25 cellular contexts compared by ENCODE assay signal in the genomic region with DNA sequence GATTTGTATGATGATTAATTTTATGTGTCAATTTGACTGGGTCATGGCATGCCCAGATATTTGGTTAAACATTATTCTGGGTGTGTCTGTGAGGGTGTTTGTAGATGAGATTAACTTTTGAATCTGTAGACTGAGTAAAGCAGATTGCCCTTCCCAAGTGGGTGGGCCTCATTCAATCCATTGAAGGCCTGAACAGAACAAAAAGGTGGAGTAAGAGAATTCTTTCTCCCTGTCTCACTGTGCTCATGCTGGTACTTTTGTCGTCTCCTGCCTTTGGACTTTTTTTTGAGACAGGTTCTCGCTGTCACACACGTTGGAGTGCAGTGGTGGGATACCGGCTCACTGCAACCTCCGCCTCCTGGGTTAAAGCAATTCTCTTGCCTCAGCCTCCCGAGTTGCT.
DNase-seq lines count a peak whose midpoint lies in the region; ATAC-seq, FAIRE-seq and TF ChIP-seq lines count a peak whose summit lies in the region.
"Had no signal": no experiment of that assay in that cellular context is flagged by ENCODE, and none has a peak within 500 bp of the region (broad histone marks: within the 10 kb centered on the region; RNA-seq: fewer than 3 reads in every experiment).

No MANE protein-coding gene starts in this region.

- intact Hi-C loops in HCT116 (cut with micrococcal nuclease), result no loop called here
- intact Hi-C loops in esophagus squamous epithelium (cut with DNase I), result no loop called here
- intact Hi-C loops in dorsolateral prefrontal cortex (cut with DNase I), result no loop called here

- H2AFZ ChIP-seq in HCT116 (ENCODE audit: low read depth, low read length, poor library complexity, severe bottlenecking), result no peak overlapping the region
- H2AFZ ChIP-seq: GM23248 had no signal

- H3K9me3 ChIP-seq in HCT116 (ENCODE audit: control insufficient read depth in 1 of 2, insufficient read depth in 1 of 2, low read depth in 1 of 2, low read length in 2 of 2), result peaks cover 0 to 9% of the 10 kb centered on the region in 2 experiments; a peak in 1 of 4 replicates
- H3K9me3 ChIP-seq in RWPE2 (ENCODE audit: severe bottlenecking), result no peaks in the 10 kb centered on the region
- no peaks in the 10 kb centered on the region for H3K9me3 ChIP-seq in esophagus squamous epithelium
- no peaks in the 10 kb centered on the region for H3K9me3 ChIP-seq in small intestine (ENCODE audit: control insufficient read depth, low read depth)

- peak overlapping the region; percentile 8; the same call in 1 of the 2 replicates for H3K4me2 ChIP-seq in HCT116 (ENCODE audit: low read length)
- H3K4me2 ChIP-seq: KMS-11 had no signal

- ATAC-seq in HCT116 (no peak), RWPE2 (ENCODE audit: low read depth) (0 out of 3 replicates have a peak, but pooled peaks have one; percentile 5), GM21619 (IDR thresholded peaks at IDR 0.05; ENCODE audit: unreplicated experiment) (no peak)

- H3K27me3 ChIP-seq in HCT116 (ENCODE audit: insufficient read depth, low read length) (no peaks in the 10 kb centered on the region), RWPE2 (ENCODE audit: insufficient read depth, poor library complexity, severe bottlenecking) (no peaks in the 10 kb centered on the region), esophagus squamous epithelium (peaks cover 0 to 9% (median 0%) of the 10 kb centered on the region in 4 donors), small intestine (ENCODE audit: control insufficient read depth in 2 of 2, insufficient read depth in 2 of 2, low read length in 2 of 2) (no peaks in the 10 kb centered on the region), dorsolateral prefrontal cortex (no peaks in the 10 kb centered on the region)

- CTCF ChIA-PET in HCT116 (lab: Charles Lee), result no interaction called here

- WGBS in esophagus squamous epithelium, 2 donors, result 46 to 52% methylated on average over 6 of the region's 6 CpGs
- WGBS in small intestine, 3 donors, result 60 to 80% (median 65%) methylated on average over 6 of the region's 6 CpGs

- POLR2A ChIA-PET in HCT116 (lab: Charles Lee), result no interaction called here

- no TSS peak for BruUV-seq in HCT116 (replicated peaks; lab: Mats Ljungman, UMichigan)

- H3K4me3 ChIP-seq in HCT116 (replicated peaks in 1 of 2; ENCODE audit: low read depth in 1 of 2, low read length in 2 of 2), result no peak overlapping the region
- no peak overlapping the region for H3K4me3 ChIP-seq in RWPE2 (ENCODE audit: severe bottlenecking)
- H3K4me3 ChIP-seq in esophagus squamous epithelium, result no peak overlapping the region
- H3K4me3 ChIP-seq in small intestine (ENCODE audit: low read depth in 1 of 2, low read length in 2 of 2), result no peak overlapping the region
- no peak overlapping the region for H3K4me3 ChIP-seq in dorsolateral prefrontal cortex
- H3K4me3 ChIP-seq: GM23248 had no signal

- no peak overlapping the region for H3K9ac ChIP-seq in HCT116 (ENCODE audit: low read length)
- H3K9ac ChIP-seq: GM23248, KMS-11 had no signal

- FAIRE-seq in small intestine (lab: Jason Lieb, UNC), result no peak
- FAIRE-seq: A204.1, HTR-8/SVneo, RCC 7860 had no signal

- H3K9me2 ChIP-seq in HCT116 (ENCODE audit: insufficient read depth), result no peaks in the 10 kb centered on the region

- H3K36me3 ChIP-seq in HCT116 (ENCODE audit: control insufficient read depth in 1 of 2, insufficient read depth in 2 of 2, low read length in 2 of 2), result no peaks in the 10 kb centered on the region
- no peaks in the 10 kb centered on the region for H3K36me3 ChIP-seq in RWPE2 (ENCODE audit: low read depth)
- H3K36me3 ChIP-seq in esophagus squamous epithelium, result no peaks in the 10 kb centered on the region
- H3K36me3 ChIP-seq in small intestine (ENCODE audit: control insufficient read depth in 2 of 2, insufficient read depth in 2 of 2, low read length in 2 of 2), result no peaks in the 10 kb centered on the region

- H3K79me2 ChIP-seq in HCT116 (ENCODE audit: insufficient read depth, low read length), result no peaks in the 10 kb centered on the region

- no peak for TF ChIP-seq RAD21 in HCT116 (IDR thresholded peaks at IDR 0.05; ENCODE audit: low read depth)

- RAD21 ChIA-PET in HCT116 (lab: Charles Lee; ENCODE audit: low non-redundant PET in 1 of 2, low total read pairs in 2 of 2, uncharacterized antibody in 2 of 2, unreplicated experiment in 2 of 2), result no interaction called here

- TF ChIP-seq CTCF in HCT116 (IDR thresholded peaks at IDR 0.05 in 2 of 3, conservative IDR thresholded peaks at IDR 0.05 in 1 of 3; ENCODE audit: borderline replicate concordance in 1 of 3, insufficient read depth in 1 of 3, low read depth in 2 of 3, low read length in 2 of 3) (no peak), RWPE2 (IDR thresholded peaks at IDR 0.05; ENCODE audit: poor library complexity, severe bottlenecking) (no peak), esophagus squamous epithelium (IDR thresholded peaks at IDR 0.05) (no peak), GM20000 (IDR thresholded peaks at IDR 0.05; ENCODE audit: extremely low read depth, missing control alignments) (no peak), dorsolateral prefrontal cortex (IDR thresholded peaks at IDR 0.05 in 54 of 56, conservative IDR thresholded peaks at IDR 0.05 in 2 of 56; ENCODE audit: low read depth in 1 of 56, partially characterized antibody in 56 of 56) (no peak)

- peaks cover 58 to 89% of the 10 kb centered on the region in 2 experiments for H3K4me1 ChIP-seq in HCT116 (ENCODE audit: control insufficient read depth in 1 of 2, insufficient read depth in 2 of 2, low read length in 2 of 2)
- peaks cover 60% of the 10 kb centered on the region for H3K4me1 ChIP-seq in RWPE2 (ENCODE audit: insufficient read depth, poor library complexity, severe bottlenecking)
- peaks cover 12 to 59% (median 15%) of the 10 kb centered on the region in 3 donors for H3K4me1 ChIP-seq in esophagus squamous epithelium
- H3K4me1 ChIP-seq in small intestine (ENCODE audit: control insufficient read depth in 2 of 2, insufficient read depth in 1 of 2, low read depth in 1 of 2, low read length in 1 of 2), result no peaks in the 10 kb centered on the region

- DNase-seq in HCT116 (ENCODE audit: low read depth, low spot score) (no peak), RWPE2 (ENCODE audit: low spot score) (no peak), esophagus squamous epithelium (lab: John Stamatoyannopoulos, UW) (no peak), small intestine (peak; percentile 74), GM20000 (ENCODE audit: low spot score) (no peak), dorsolateral prefrontal cortex (no peak), NOMO-1 treated with DMSO at 0.1 percent for 48 hours (lab: John Stamatoyannopoulos, UW; ENCODE audit: unreplicated experiment) (no peak)
- DNase-seq: DMS79; GM23248; H9; IMR-90; NCI-H1105; NCI-H146; NCI-H2029; NCI-H2171; NCI-H345; NCI-H524; NCI-H774; NK-92 treated with Interleukin-12 subunit alpha and Interleukin-12 subunit beta, amount 100 ng/mL, for 24 hours; Right ventricle myocardium superior had no signal

- TF ChIP-seq POLR2A in HCT116 (IDR thresholded peaks at IDR 0.05; ENCODE audit: borderline replicate concordance, extremely low read depth, insufficient read depth, insufficient read length) (no peak), esophagus squamous epithelium (IDR thresholded peaks at IDR 0.05) (no peak)

- H4K20me1 ChIP-seq in HCT116 (ENCODE audit: insufficient read depth), result no peaks in the 10 kb centered on the region

- H3K27ac ChIP-seq in HCT116 (ENCODE audit: low read depth, low read length) (no peak overlapping the region), RWPE2 (ENCODE audit: poor library complexity, severe bottlenecking) (peak overlapping the region; percentile 86), esophagus squamous epithelium (peak overlapping the region; percentile 65 to 93 (median 84)), small intestine (ENCODE audit: low read depth in 1 of 2, low read length in 1 of 2) (peak overlapping the region; percentile 27 to 84), dorsolateral prefrontal cortex (no peak overlapping the region)
- H3K27ac ChIP-seq: GM23248, KMS-11 had no signal

TF ChIP-seq in HCT116, 20 proteins besides CTCF, POLR2A, EP300 and RAD21 (continues in another document):
- no peak for TF ChIP-seq POLR2AphosphoS5 (IDR thresholded peaks at IDR 0.05; ENCODE audit: low read depth, low read length)
- TF ChIP-seq, protein P1, sequence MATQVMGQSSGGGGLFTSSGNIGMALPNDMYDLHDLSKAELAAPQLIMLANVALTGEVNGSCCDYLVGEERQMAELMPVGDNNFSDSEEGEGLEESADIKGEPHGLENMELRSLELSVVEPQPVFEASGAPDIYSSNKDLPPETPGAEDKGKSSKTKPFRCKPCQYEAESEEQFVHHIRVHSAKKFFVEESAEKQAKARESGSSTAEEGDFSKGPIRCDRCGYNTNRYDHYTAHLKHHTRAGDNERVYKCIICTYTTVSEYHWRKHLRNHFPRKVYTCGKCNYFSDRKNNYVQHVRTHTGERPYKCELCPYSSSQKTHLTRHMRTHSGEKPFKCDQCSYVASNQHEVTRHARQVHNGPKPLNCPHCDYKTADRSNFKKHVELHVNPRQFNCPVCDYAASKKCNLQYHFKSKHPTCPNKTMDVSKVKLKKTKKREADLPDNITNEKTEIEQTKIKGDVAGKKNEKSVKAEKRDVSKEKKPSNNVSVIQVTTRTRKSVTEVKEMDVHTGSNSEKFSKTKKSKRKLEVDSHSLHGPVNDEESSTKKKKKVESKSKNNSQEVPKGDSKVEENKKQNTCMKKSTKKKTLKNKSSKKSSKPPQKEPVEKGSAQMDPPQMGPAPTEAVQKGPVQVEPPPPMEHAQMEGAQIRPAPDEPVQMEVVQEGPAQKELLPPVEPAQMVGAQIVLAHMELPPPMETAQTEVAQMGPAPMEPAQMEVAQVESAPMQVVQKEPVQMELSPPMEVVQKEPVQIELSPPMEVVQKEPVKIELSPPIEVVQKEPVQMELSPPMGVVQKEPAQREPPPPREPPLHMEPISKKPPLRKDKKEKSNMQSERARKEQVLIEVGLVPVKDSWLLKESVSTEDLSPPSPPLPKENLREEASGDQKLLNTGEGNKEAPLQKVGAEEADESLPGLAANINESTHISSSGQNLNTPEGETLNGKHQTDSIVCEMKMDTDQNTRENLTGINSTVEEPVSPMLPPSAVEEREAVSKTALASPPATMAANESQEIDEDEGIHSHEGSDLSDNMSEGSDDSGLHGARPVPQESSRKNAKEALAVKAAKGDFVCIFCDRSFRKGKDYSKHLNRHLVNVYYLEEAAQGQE (IDR thresholded peaks at IDR 0.05; ENCODE audit: low read depth), result no peak
- no peak for TF ChIP-seq ELF1 (IDR thresholded peaks at IDR 0.05; ENCODE audit: borderline replicate concordance, low read depth)
- TF ChIP-seq CBX3 (IDR thresholded peaks at IDR 0.05; ENCODE audit: low read depth), result no peak
- TF ChIP-seq TCF7L2 (IDR thresholded peaks at IDR 0.05; ENCODE audit: borderline replicate concordance, extremely low read depth, insufficient read depth, insufficient read length), result no peak

Comparison
In these comparisons a context has a peak if more than half of its experiments do, and no peak if none do; other contexts are left out.
1. H3K27ac ChIP-seq: peak in RWPE2 (single experiment), esophagus squamous epithelium (4 of 4) and small intestine (2 of 2); none in HCT116 (single experiment) and dorsolateral prefrontal cortex (0 of 59).